ENCODE assay signal across 1 cellular context in genomic region chr3:172750069-172750367, GRCh38.
TF ChIP-seq lines count a peak whose summit lies in the region.

No MANE protein-coding gene starts in this region.

TF ChIP-seq in K562, 482 proteins besides CTCF, POLR2A, EP300 and RAD21 (continued from another document):
- TF ChIP-seq NR2C2 (CRISPR knock-in tag; IDR thresholded peaks at IDR 0.05) (no peak), NR2C2 (tag; IDR thresholded peaks at IDR 0.05) (0 out of 2 replicates have a peak, but pooled peaks have one; percentile 23)
